ENCODE assay signal across 1 cellular context in genomic region chr17:45149669-45150603, GRCh38.
TF ChIP-seq lines count a peak whose summit lies in the region.

No MANE protein-coding gene starts in this region.

TF ChIP-seq in GM12878, 131 proteins besides CTCF, POLR2A, EP300 and RAD21 (continues in another document):
- TF ChIP-seq CREB1 (IDR thresholded peaks at IDR 0.05; ENCODE audit: low read depth) (peak; percentile 16; the same call in 1 of the 2 replicates), HCFC1 (IDR thresholded peaks at IDR 0.05; ENCODE audit: low read length) (no peak), GATAD2B (conservative IDR thresholded peaks at IDR 0.05; ENCODE audit: low read depth) (no peak), IRF4 (IDR thresholded peaks at IDR 0.05; ENCODE audit: low read depth, low read length) (no peak), TCF12 (IDR thresholded peaks at IDR 0.05; ENCODE audit: low read depth, low read length) (no peak), ATF2 (IDR thresholded peaks at IDR 0.05; ENCODE audit: low read length) (no peak), POLR2AphosphoS2 (IDR thresholded peaks at IDR 0.05; ENCODE audit: low read depth, low read length) (peak; percentile 81), ATF3 (IDR thresholded peaks at IDR 0.05; ENCODE audit: borderline replicate concordance, extremely low read depth, low read depth, low read length) (no peak), RELA (IDR thresholded peaks at IDR 0.05; ENCODE audit: borderline replicate concordance, partially characterized antibody) (peak; percentile 19), WRNIP1 (IDR thresholded peaks at IDR 0.05; ENCODE audit: borderline replicate concordance, low read depth, low read length) (no peak), POU2F2 (IDR thresholded peaks at IDR 0.05; ENCODE audit: borderline replicate concordance, low read depth, low read length) (0 out of 3 replicates have a peak, but pooled peaks have one; percentile 16), ESRRA (IDR thresholded peaks at IDR 0.05; ENCODE audit: low read length) (no peak), E4F1 (IDR thresholded peaks at IDR 0.05; ENCODE audit: borderline replicate concordance, partially characterized antibody) (no peak), BCL3 (IDR thresholded peaks at IDR 0.05; ENCODE audit: borderline replicate concordance, insufficient read depth, low read depth, low read length, poor library complexity, severe bottlenecking) (peak; percentile 56), HSF1 (IDR thresholded peaks at IDR 0.05; ENCODE audit: low read depth, low read length) (no peak), TCF3 (IDR thresholded peaks at IDR 0.05; ENCODE audit: borderline replicate concordance, insufficient read depth, low read depth, low read length) (no peak), RB1 (IDR thresholded peaks at IDR 0.05; ENCODE audit: borderline replicate concordance) (no peak), ZNF217 (IDR thresholded peaks at IDR 0.05) (no peak), MYC (IDR thresholded peaks at IDR 0.05; ENCODE audit: insufficient read depth, insufficient read length, insufficient replicate concordance, low read length, severe bottlenecking) (no peak), BRCA1 (IDR thresholded peaks at IDR 0.05; ENCODE audit: low read depth, low read length) (0 out of 2 replicates have a peak, but pooled peaks have one; percentile 14), NR2C2 (IDR thresholded peaks at IDR 0.05; ENCODE audit: borderline replicate concordance, control insufficient read depth, insufficient read length, low read depth) (no peak), SUZ12 (IDR thresholded peaks at IDR 0.05; ENCODE audit: unreplicated experiment) (no peak), USF1 (IDR thresholded peaks at IDR 0.05; ENCODE audit: borderline replicate concordance, extremely low read length, insufficient read depth, low read depth, low read length) (no peak), ZBED1 (IDR thresholded peaks at IDR 0.05; ENCODE audit: borderline replicate concordance) (no peak), NR2C1 (IDR thresholded peaks at IDR 0.05) (no peak), TARDBP (IDR thresholded peaks at IDR 0.05; ENCODE audit: borderline replicate concordance) (no peak), ZNF592 (IDR thresholded peaks at IDR 0.05) (no peak), SMAD5 (IDR thresholded peaks at IDR 0.05; ENCODE audit: low read depth) (no peak), NRF1 (conservative IDR thresholded peaks at IDR 0.05; ENCODE audit: low read depth, low read length) (no peak), MTA2 (IDR thresholded peaks at IDR 0.05; ENCODE audit: low read depth) (peak; percentile 40; the same call in 1 of the 2 replicates), RELB (IDR thresholded peaks at IDR 0.05; ENCODE audit: low read depth) (peak; percentile 58; the same call in 1 of the 2 replicates), POLR2AphosphoS5 (IDR thresholded peaks at IDR 0.05; ENCODE audit: low read length) (peak; percentile 79), EGR1 (IDR thresholded peaks at IDR 0.05; ENCODE audit: borderline replicate concordance in 1 of 2, low read depth in 2 of 2, low read length in 2 of 2) (no peak), HDAC2 (IDR thresholded peaks at IDR 0.05) (no peak), CUX1 (IDR thresholded peaks at IDR 0.05; ENCODE audit: insufficient replicate concordance, low read depth, low read length) (peak; percentile 14), NFYA (IDR thresholded peaks at IDR 0.05; ENCODE audit: borderline replicate concordance, low read depth, low read length) (no peak), NKRF (conservative IDR thresholded peaks at IDR 0.05) (0 out of 2 replicates have a peak, but pooled peaks have one; percentile 22)
